In the genomic region with DNA sequence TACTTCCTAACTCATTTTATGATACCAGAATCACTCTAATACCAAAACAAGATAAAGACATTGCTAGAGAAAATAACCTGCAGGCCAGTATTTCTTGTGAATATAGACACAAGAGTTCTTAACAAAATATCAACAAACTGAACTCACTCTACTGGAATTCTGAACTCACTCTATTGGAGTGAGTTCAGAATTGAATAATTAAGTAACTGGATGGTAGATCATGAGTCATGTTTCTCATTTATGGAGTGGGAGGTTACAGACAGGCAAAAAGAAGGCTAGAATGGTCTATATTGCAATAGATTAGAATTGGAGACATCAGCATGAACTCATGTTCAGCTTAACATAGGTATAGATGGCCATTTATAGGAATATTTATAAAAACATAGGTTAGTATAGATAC, we compare ENCODE assay signal across 20 cellular contexts. TPM values are rescaled to one million over a fixed set of nuclear protein-coding genes. Genes with fewer than 3 reads are reported as not detected.
DNase-seq lines count a peak whose midpoint lies in the region; TF ChIP-seq lines count a peak whose summit lies in the region.
"Had no signal": no experiment of that assay in that cellular context is flagged by ENCODE, and none has a peak within 500 bp of the region (broad histone marks: within the 10 kb centered on the region; RNA-seq: fewer than 3 reads in every experiment).

No MANE protein-coding gene starts in this region.

- no peak overlapping the region for H3K27ac Mint-ChIP-seq in activated naive CD8-positive, alpha-beta T cell treated with anti-CD3 and anti-CD28 coated beads for 36 hours
- H3K27ac Mint-ChIP-seq: activated naive CD8-positive, alpha-beta T cell; endodermal cell; immature natural killer cell; mesothelial cell of epicardium; stimulated activated naive CD8-positive, alpha-beta T cell treated with anti-CD3 and anti-CD28 coated beads, Interleukin-15, amount 100 ng/mL, for 72 hours had no signal

- no peaks in the 10 kb centered on the region for H3K36me3 Mint-ChIP-seq in activated naive CD8-positive, alpha-beta T cell treated with anti-CD3 and anti-CD28 coated beads for 36 hours
- H3K36me3 Mint-ChIP-seq: activated naive CD8-positive, alpha-beta T cell; immature natural killer cell; mesothelial cell of epicardium had no signal

- H3K4me3 ChIP-seq in cardiac fibroblast (replicated peaks in 1 of 2; ENCODE audit: low read depth in 2 of 2, low read length in 2 of 2) (no peak overlapping the region), WERI-Rb-1 (ENCODE audit: low read depth, low read length) (no peak overlapping the region)
- H3K4me3 ChIP-seq: uterus had no signal

- no peaks in the 10 kb centered on the region for H3K4me1 Mint-ChIP-seq in activated naive CD8-positive, alpha-beta T cell treated with anti-CD3 and anti-CD28 coated beads for 36 hours
- H3K4me1 Mint-ChIP-seq: central memory CD8-positive, alpha-beta T cell; endodermal cell; immature natural killer cell; neural crest cell; stimulated activated naive CD8-positive, alpha-beta T cell treated with anti-CD3 and anti-CD28 coated beads, Interleukin-15, amount 100 ng/mL, for 72 hours had no signal

- no peaks in the 10 kb centered on the region for H3K9me3 ChIP-seq in WERI-Rb-1 (ENCODE audit: severe bottlenecking)
- H3K9me3 ChIP-seq: uterus had no signal

- no peaks in the 10 kb centered on the region for H3K27me3 ChIP-seq in WERI-Rb-1 (ENCODE audit: insufficient read depth, low read depth, severe bottlenecking)
- H3K27me3 ChIP-seq: uterus had no signal

- no peak overlapping the region for H3K27ac ChIP-seq in WERI-Rb-1
- H3K27ac ChIP-seq: uterus had no signal

- DNase-seq in AG08396 (ENCODE audit: low spot score) (peak; percentile 24), HCEC 1CT (peak; percentile 61), cardiac fibroblast (ENCODE audit: low read depth in 2 of 2) (peak; percentile 17 to 66), kidney glomerular epithelial cell (lab: John Stamatoyannopoulos, UW) (peak; percentile 90), occipital lobe (lab: John Stamatoyannopoulos, UW) (no peak), WERI-Rb-1 (no peak), NCI-H2171 treated with DMSO at 0.1 percent for 48 hours (lab: John Stamatoyannopoulos, UW) (no peak)
- no peak for DNase-seq in activated naive CD8-positive, alpha-beta T cell treated with anti-CD3 and anti-CD28 coated beads for 36 hours
- DNase-seq: activated CD4-positive, alpha-beta T cell treated with anti-CD3 and anti-CD28 coated beads, Interleukin-2, amount 50 U/mL, for 4 hours; activated T-cell treated with anti-CD3 and anti-CD28 coated beads, Interleukin-2, amount 50 U/mL, for 1 hour; endodermal cell; immature natural killer cell; NCI-H1048; stimulated activated naive CD8-positive, alpha-beta T cell treated with anti-CD3 and anti-CD28 coated beads, Interleukin-15, amount 100 ng/mL, for 72 hours; uterus had no signal

- no peak overlapping the region for H3K4me3 Mint-ChIP-seq in activated naive CD8-positive, alpha-beta T cell treated with anti-CD3 and anti-CD28 coated beads for 36 hours
- H3K4me3 Mint-ChIP-seq: activated naive CD8-positive, alpha-beta T cell; central memory CD8-positive, alpha-beta T cell; endodermal cell; immature natural killer cell; mesothelial cell of epicardium; neural crest cell; stimulated activated naive CD8-positive, alpha-beta T cell treated with anti-CD3 and anti-CD28 coated beads, Interleukin-15, amount 100 ng/mL, for 72 hours had no signal

- no peaks in the 10 kb centered on the region for H3K9me3 Mint-ChIP-seq in activated naive CD8-positive, alpha-beta T cell treated with anti-CD3 and anti-CD28 coated beads for 36 hours
- H3K9me3 Mint-ChIP-seq: central memory CD8-positive, alpha-beta T cell; endodermal cell; immature natural killer cell; mesothelial cell of epicardium; neural crest cell; stimulated activated naive CD8-positive, alpha-beta T cell treated with anti-CD3 and anti-CD28 coated beads, Interleukin-15, amount 100 ng/mL, for 72 hours had no signal

- no peaks in the 10 kb centered on the region for H3K36me3 ChIP-seq in WERI-Rb-1
- H3K36me3 ChIP-seq: uterus had no signal

- H3K27me3 Mint-ChIP-seq in activated naive CD8-positive, alpha-beta T cell treated with anti-CD3 and anti-CD28 coated beads for 36 hours, result peaks cover 35% of the 10 kb centered on the region

- TF ChIP-seq CTCF in cardiac fibroblast (IDR thresholded peaks at IDR 0.05; ENCODE audit: low read depth, low read length) (no peak), WERI-Rb-1 (IDR thresholded peaks at IDR 0.05; ENCODE audit: low read depth, low read length) (no peak)

RNA-seq across cellular contexts. Expression of a gene that starts 26.6 kb away (rescaled TPM):
- total RNA-seq in activated naive CD8-positive, alpha-beta T cell treated with anti-CD3 and anti-CD28 coated beads for 36 hours, result under 1 TPM in 1 of 2 experiments, not detected in 1; 0.18 TPM
- 1.4 TPM for total RNA-seq in occipital lobe
- total RNA-seq: endodermal cell, neural crest cell, RPMI7951 had no signal

Comparison
In these comparisons a context has a peak if more than half of its experiments do, and no peak if none do; other contexts are left out.
1. DNase-seq: peak in AG08396 (single experiment), HCEC 1CT (single experiment), cardiac fibroblast (2 of 2) and kidney glomerular epithelial cell (single experiment); none in activated naive CD8-positive, alpha-beta T cell treated with anti-CD3 and anti-CD28 coated beads for 36 hours (single experiment), occipital lobe (single experiment), WERI-Rb-1 (single experiment) and NCI-H2171 treated with DMSO at 0.1 percent for 48 hours (single experiment).